In the genomic region with DNA sequence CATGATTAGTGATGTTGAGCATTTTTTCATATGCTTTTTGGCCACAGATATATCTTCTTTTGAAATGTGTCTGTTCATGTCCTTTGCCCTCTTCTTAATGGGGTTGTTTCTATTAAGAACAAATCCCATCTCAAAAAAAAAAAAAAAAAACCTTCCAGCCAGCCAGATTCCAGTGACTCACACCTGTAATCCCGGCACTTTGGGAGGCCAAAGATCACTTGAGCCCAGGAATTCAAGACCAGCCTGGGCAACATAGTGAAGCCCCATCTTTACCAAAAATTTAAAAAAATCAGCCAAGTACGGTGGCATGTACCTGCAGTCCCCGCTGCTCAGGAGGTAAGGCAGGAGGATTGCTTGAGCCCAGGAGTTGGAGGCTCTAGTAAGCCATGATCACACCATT, we compare ENCODE assay signal across 1 cellular context.
TF ChIP-seq lines count a peak whose summit lies in the region.

No MANE protein-coding gene starts in this region.

TF ChIP-seq in A549, 52 proteins besides CTCF, POLR2A, EP300 and RAD21 (continued from another document):
- TF ChIP-seq RNF2 (IDR thresholded peaks at IDR 0.05; ENCODE audit: borderline replicate concordance, low read depth) (no peak), ZNF302 (CRISPR knock-in tag; IDR thresholded peaks at IDR 0.05) (no peak), HOXA7 (CRISPR knock-in tag; IDR thresholded peaks at IDR 0.05) (no peak)
- TF ChIP-seq, protein P1, sequence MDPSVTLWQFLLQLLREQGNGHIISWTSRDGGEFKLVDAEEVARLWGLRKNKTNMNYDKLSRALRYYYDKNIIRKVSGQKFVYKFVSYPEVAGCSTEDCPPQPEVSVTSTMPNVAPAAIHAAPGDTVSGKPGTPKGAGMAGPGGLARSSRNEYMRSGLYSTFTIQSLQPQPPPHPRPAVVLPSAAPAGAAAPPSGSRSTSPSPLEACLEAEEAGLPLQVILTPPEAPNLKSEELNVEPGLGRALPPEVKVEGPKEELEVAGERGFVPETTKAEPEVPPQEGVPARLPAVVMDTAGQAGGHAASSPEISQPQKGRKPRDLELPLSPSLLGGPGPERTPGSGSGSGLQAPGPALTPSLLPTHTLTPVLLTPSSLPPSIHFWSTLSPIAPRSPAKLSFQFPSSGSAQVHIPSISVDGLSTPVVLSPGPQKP (IDR thresholded peaks at IDR 0.05; ENCODE audit: low read depth, low read length), result no peak
